In genomic region chr2:104077573-104077972, GRCh38 we compare ENCODE assay signal across 1 cellular context.
TF ChIP-seq lines count a peak whose summit lies in the region.

No MANE protein-coding gene starts in this region.

TF ChIP-seq in HEK293T, 16 proteins besides CTCF, POLR2A, EP300 and RAD21:
- TF ChIP-seq LEF1 (IDR thresholded peaks at IDR 0.05; ENCODE audit: borderline replicate concordance) (no peak), ARNT (IDR thresholded peaks at IDR 0.05) (no peak), L3MBTL2 (conservative IDR thresholded peaks at IDR 0.05) (no peak), CTBP1 (IDR thresholded peaks at IDR 0.05; ENCODE audit: borderline replicate concordance) (no peak), ELF4 (IDR thresholded peaks at IDR 0.05) (no peak), SP1 (IDR thresholded peaks at IDR 0.05) (no peak), SUZ12 (IDR thresholded peaks at IDR 0.05) (no peak), HDGF (IDR thresholded peaks at IDR 0.05; ENCODE audit: borderline replicate concordance) (no peak), FOXA1 (IDR thresholded peaks at IDR 0.05) (no peak), FOXK2 (IDR thresholded peaks at IDR 0.05) (no peak), PKNOX1 (IDR thresholded peaks at IDR 0.05) (no peak), BHLHE40 (IDR thresholded peaks at IDR 0.05; ENCODE audit: borderline replicate concordance) (no peak), TARDBP (IDR thresholded peaks at IDR 0.05) (no peak), FOXM1 (IDR thresholded peaks at IDR 0.05; ENCODE audit: borderline replicate concordance) (no peak), ZNF384 (IDR thresholded peaks at IDR 0.05) (no peak), NFRKB (IDR thresholded peaks at IDR 0.05) (no peak)
